ENCODE assay signal across 10 cellular contexts in genomic region chr3:149535395-149535685, GRCh38.
DNase-seq lines count a peak whose midpoint lies in the region; ATAC-seq and TF ChIP-seq lines count a peak whose summit lies in the region.
"Had no signal": no experiment of that assay in that cellular context is flagged by ENCODE, and none has a peak within 500 bp of the region (broad histone marks: within the 10 kb centered on the region; RNA-seq: fewer than 3 reads in every experiment).

No MANE protein-coding gene starts in this region.

- H3K9me3 ChIP-seq in cardiac muscle cell (ENCODE audit: low read depth) (no peaks in the 10 kb centered on the region), right cardiac atrium (ENCODE audit: control insufficient read depth, low read length) (no peaks in the 10 kb centered on the region), muscle layer of duodenum (ENCODE audit: control insufficient read depth in 1 of 2, low read length in 2 of 2) (no peaks in the 10 kb centered on the region), uterus (no peaks in the 10 kb centered on the region)

- DNase-seq in cardiac muscle cell (ENCODE audit: low read depth in 1 of 2, low spot score in 1 of 2), result no peak
- DNase-seq in right cardiac atrium, result no peak
- DNase-seq in caudate nucleus (lab: John Stamatoyannopoulos, UW), result no peak
- DNase-seq in uterus, result no peak
- DNase-seq in ecto neural progenitor cell (ENCODE audit: low spot score), result no peak
- no peak for DNase-seq in HCEC 1CT
- DNase-seq in NCI-H1436 treated with DMSO at 0.1 percent for 48 hours (lab: John Stamatoyannopoulos, UW), result no peak
- DNase-seq: MM.1S had no signal

- 41% methylated on average over 4 of the region's 4 CpGs for whole genome bisulfite sequencing in right cardiac atrium

- H3K27ac ChIP-seq in cardiac muscle cell (peak overlapping the region; percentile 70), right cardiac atrium (ENCODE audit: low read length) (no peak overlapping the region), caudate nucleus (ENCODE audit: low read depth, low read length) (peak overlapping the region; percentile 19), muscle layer of duodenum (ENCODE audit: low read length) (peak overlapping the region; percentile 57), uterus (peak overlapping the region; percentile 49 to 73)

- no peak for ATAC-seq in right cardiac atrium

- peaks cover 56% of the 10 kb centered on the region for H3K4me1 ChIP-seq in cardiac muscle cell (ENCODE audit: low read depth)
- peaks cover 17% of the 10 kb centered on the region for H3K4me1 ChIP-seq in right cardiac atrium (ENCODE audit: control insufficient read depth, insufficient read depth, low read length)
- peaks cover 7 to 60% of the 10 kb centered on the region in 2 donors for H3K4me1 ChIP-seq in muscle layer of duodenum (ENCODE audit: control insufficient read depth in 1 of 2, insufficient read depth in 2 of 2, low read length in 2 of 2)
- H3K4me1 ChIP-seq in uterus, result peaks cover 0 to 24% of the 10 kb centered on the region in 2 donors

- H3K27me3 ChIP-seq in cardiac muscle cell (no peaks in the 10 kb centered on the region), right cardiac atrium (ENCODE audit: control insufficient read depth, insufficient read depth) (no peaks in the 10 kb centered on the region), muscle layer of duodenum (ENCODE audit: low read depth, low read length) (no peaks in the 10 kb centered on the region), uterus (no peaks in the 10 kb centered on the region)

- TF ChIP-seq POLR2A in uterus (IDR thresholded peaks at IDR 0.05), result no peak

- H3K4me3 ChIP-seq in cardiac muscle cell, result no peak overlapping the region
- no peak overlapping the region for H3K4me3 ChIP-seq in right cardiac atrium (ENCODE audit: low read length)
- no peak overlapping the region for H3K4me3 ChIP-seq in muscle layer of duodenum (ENCODE audit: low read depth in 1 of 2, low read length in 2 of 2)
- peak overlapping the region in 1 of 2 donors; percentile 3 for H3K4me3 ChIP-seq in uterus
- H3K4me3 ChIP-seq: lung had no signal

- H3K36me3 ChIP-seq in cardiac muscle cell, result no peaks in the 10 kb centered on the region
- H3K36me3 ChIP-seq in muscle layer of duodenum (ENCODE audit: control insufficient read depth in 1 of 2, insufficient read depth in 2 of 2, low read length in 2 of 2), result no peaks in the 10 kb centered on the region
- no peaks in the 10 kb centered on the region for H3K36me3 ChIP-seq in uterus

- no peak for TF ChIP-seq CTCF in cardiac muscle cell (IDR thresholded peaks at IDR 0.05; ENCODE audit: low read depth, low read length)
- no peak for TF ChIP-seq CTCF in uterus (IDR thresholded peaks at IDR 0.05)

- intact Hi-C loops in right cardiac atrium (cut with DNase I), result loop anchor here in 1 of 4 donors (5.0 kb wide), 1 partner anchor 122 kb away; the partner anchor contains the start of gene WWTR1
- intact Hi-C loops in uterus (cut with DNase I; ENCODE audit: low total_unique reads), result loop anchor here (10.0 kb wide), 1 partner anchor 119 kb away; the partner anchor contains the start of gene WWTR1
